3 cellular contexts compared by ENCODE assay signal in genomic region chr9:86290341-86290740, GRCh38. TPM values are rescaled to one million over a fixed set of nuclear protein-coding genes. Genes with fewer than 3 reads are reported as not detected.
"Had no signal": no experiment of that assay in that cellular context is flagged by ENCODE, and none has a peak within 500 bp of the region (broad histone marks: within the 10 kb centered on the region; RNA-seq: fewer than 3 reads in every experiment).

No MANE protein-coding gene starts in this region.

RNA-seq across cellular contexts. Expression of gene C9orf153, which starts 30.9 kb away (rescaled TPM):
- total RNA-seq: GM23248, H4, IMR-90 had no signal
